In genomic region chr19:31054430-31054829, GRCh38 we compare ENCODE assay signal across 8 cellular contexts.
DNase-seq lines count a peak whose midpoint lies in the region; ATAC-seq and FAIRE-seq lines count a peak whose summit lies in the region.

No MANE protein-coding gene starts in this region.

- ATAC-seq in HG02642 (IDR thresholded peaks at IDR 0.05; ENCODE audit: poor library complexity, unreplicated experiment), result no peak
- ATAC-seq in GM21576 (IDR thresholded peaks at IDR 0.05; ENCODE audit: unreplicated experiment), result no peak

- H3K9me3 ChIP-seq in GM23248 (ENCODE audit: low read depth), result no peaks in the 10 kb centered on the region

- FAIRE-seq in GM19239 (lab: Jason Lieb, UNC), result no peak

- H3K4me3 ChIP-seq in GM23248, result no peak overlapping the region

- no peaks in the 10 kb centered on the region for H3K79me2 ChIP-seq in GM23248 (ENCODE audit: insufficient read depth)

- no peak overlapping the region for H3K9ac ChIP-seq in GM23248

- WGBS in GM23248 (ENCODE audit: low coverage in 1 of 2, low lambda C conversion rate in 2 of 2, missing lambda C conversion rate in 2 of 2), 2 experiments, result 37 to 45% methylated on average over 3 of the region's 3 CpGs

- no peaks in the 10 kb centered on the region for H3K9me2 ChIP-seq in GM23248 (ENCODE audit: insufficient read depth)

- H2AFZ ChIP-seq in GM23248, result no peak overlapping the region

- H3K4me2 ChIP-seq in GM23248 (ENCODE audit: unreplicated experiment), result no peak overlapping the region

- H3K27me3 ChIP-seq in GM23248 (replicated peaks; ENCODE audit: insufficient read depth), result no peaks in the 10 kb centered on the region; the same call in 1 of the 2 replicates

- H3K27ac ChIP-seq in GM23248, result no peak overlapping the region

- no peaks in the 10 kb centered on the region for H3K4me1 ChIP-seq in GM23248 (ENCODE audit: insufficient read depth)

- H3F3A ChIP-seq in GM23248 (ENCODE audit: insufficient read depth), result no peaks in the 10 kb centered on the region

- H3K36me3 ChIP-seq in GM23248 (ENCODE audit: low read depth), result no peaks in the 10 kb centered on the region

- in situ Hi-C loops in GM23248 (cut with MboI), result no loop called here

- DNase-seq in GM23248, result peak; percentile 74
- DNase-seq in RPMI7951 (ENCODE audit: low read depth), result peak; percentile 75
- peak; percentile 53 for DNase-seq in astrocyte of the hippocampus (ENCODE audit: low read depth, low spot score)
- peak; percentile 5 for DNase-seq in medulla oblongata (ENCODE audit: extremely low spot score)
- no peak for DNase-seq in GM19240 (ENCODE audit: insufficient read length, low spot score)
- no peak for DNase-seq in GM19239 (ENCODE audit: insufficient read length, low spot score)

- no peaks in the 10 kb centered on the region for H4K20me1 ChIP-seq in GM23248 (ENCODE audit: insufficient read depth)

Comparison
In these comparisons a context has a peak if more than half of its experiments do, and no peak if none do; other contexts are left out.
1. DNase-seq: peak in GM23248 (single experiment), RPMI7951 (single experiment), astrocyte of the hippocampus (single experiment) and medulla oblongata (single experiment); none in GM19240 (single experiment) and GM19239 (single experiment).